Comparison of ENCODE assay signal across 8 cellular contexts in the genomic region with DNA sequence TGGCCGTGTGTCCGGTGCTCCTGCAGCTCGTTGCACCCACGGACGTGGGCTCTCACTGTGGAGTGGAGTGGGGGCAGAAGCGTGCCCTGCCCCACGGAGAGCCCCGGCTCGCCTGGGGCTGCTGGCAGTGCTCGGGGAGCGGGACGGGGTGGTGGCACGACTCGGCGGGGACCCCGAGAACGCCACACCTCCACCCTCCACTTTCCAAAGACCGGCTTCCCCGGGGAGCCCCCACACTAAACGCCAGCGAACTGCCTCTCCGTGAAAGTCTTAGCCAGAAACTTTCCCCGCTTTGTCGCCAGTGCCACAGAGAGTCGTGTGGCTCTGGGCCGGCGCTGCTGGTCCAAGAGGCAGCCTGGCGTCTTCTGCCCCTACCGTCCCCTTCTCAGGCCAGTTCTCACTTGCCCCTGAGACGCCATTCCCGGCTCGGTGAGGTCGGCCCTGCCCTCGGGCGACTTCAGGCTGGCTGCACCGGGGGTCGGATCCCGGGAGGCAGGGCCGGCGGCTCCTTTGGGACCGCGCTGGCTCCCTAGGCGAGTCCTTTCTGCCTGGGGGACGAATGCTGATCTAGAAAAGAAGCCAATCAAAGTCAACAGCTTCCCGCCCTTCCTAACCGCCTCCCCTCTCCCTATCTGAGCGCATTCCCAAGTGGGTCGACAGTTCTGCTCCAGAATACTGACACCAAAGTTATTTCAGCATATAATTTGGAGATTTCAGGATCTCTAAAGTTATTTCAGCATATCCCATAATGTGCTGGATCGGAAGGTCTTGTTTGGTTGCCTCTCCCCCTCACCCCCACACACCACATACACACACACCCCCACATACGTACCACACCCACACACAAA. TPM values are rescaled to one million over a fixed set of nuclear protein-coding genes. Genes with fewer than 3 reads are reported as not detected.
DNase-seq lines count a peak whose midpoint lies in the region; ATAC-seq and TF ChIP-seq lines count a peak whose summit lies in the region.

No MANE protein-coding gene starts in this region.

- H3K4me3 ChIP-seq in RWPE2 (ENCODE audit: severe bottlenecking): peak overlapping the region; percentile 45
- peak overlapping the region; percentile 62 to 78 (median 68) for H3K4me3 ChIP-seq in adrenal gland
- peak overlapping the region; percentile 60 to 78 for H3K4me3 ChIP-seq in right atrium auricular region

- no peaks in the 10 kb centered on the region for H3K36me3 ChIP-seq in RWPE2 (ENCODE audit: low read depth)
- no peaks in the 10 kb centered on the region for H3K36me3 ChIP-seq in adrenal gland (replicated peaks in 1 of 2)
- no peaks in the 10 kb centered on the region for H3K36me3 ChIP-seq in right atrium auricular region

- intact Hi-C loops in adrenal gland (cut with DNase I) (no loop called here), posterior vena cava (cut with DNase I) (no loop called here)

- H3K27me3 ChIP-seq in RWPE2 (ENCODE audit: insufficient read depth, poor library complexity, severe bottlenecking) (no peaks in the 10 kb centered on the region), adrenal gland (no peaks in the 10 kb centered on the region), right atrium auricular region (no peaks in the 10 kb centered on the region)

- H3K9me3 ChIP-seq in RWPE2 (ENCODE audit: severe bottlenecking): no peaks in the 10 kb centered on the region
- H3K9me3 ChIP-seq in adrenal gland (replicated peaks in 1 of 3): no peaks in the 10 kb centered on the region
- H3K9me3 ChIP-seq in right atrium auricular region: no peaks in the 10 kb centered on the region

- TF ChIP-seq CTCF in RWPE2 (IDR thresholded peaks at IDR 0.05; ENCODE audit: poor library complexity, severe bottlenecking) (no peak), adrenal gland (IDR thresholded peaks at IDR 0.05) (no peak), right atrium auricular region (IDR thresholded peaks at IDR 0.05) (no peak)

- peaks cover 22% of the 10 kb centered on the region for H3K4me1 ChIP-seq in RWPE2 (ENCODE audit: insufficient read depth, poor library complexity, severe bottlenecking)
- H3K4me1 ChIP-seq in adrenal gland (replicated peaks in 1 of 2): peaks cover 12 to 35% of the 10 kb centered on the region in 2 donors
- peaks cover 0 to 40% of the 10 kb centered on the region in 2 donors for H3K4me1 ChIP-seq in right atrium auricular region

- TF ChIP-seq POLR2A in adrenal gland (IDR thresholded peaks at IDR 0.05): peak in 1 of 2 donors; percentile 22

- H3K27ac ChIP-seq in RWPE2 (ENCODE audit: poor library complexity, severe bottlenecking) (peak overlapping the region; percentile 43), adrenal gland (peak overlapping the region; percentile 31 to 94 (median 89)), right atrium auricular region (peak overlapping the region; percentile 84 to 91)

- 1 to 11% (median 2%) methylated on average over 6 to 50 of the region's 50 CpGs for WGBS in adrenal gland, 4 donors

- ATAC-seq in GM19467 (IDR thresholded peaks at IDR 0.05; ENCODE audit: unreplicated experiment) (peak; percentile 45), HG03558 (IDR thresholded peaks at IDR 0.05; ENCODE audit: extremely low read depth, unreplicated experiment) (peak; percentile 18), RWPE2 (ENCODE audit: low read depth) (peak; percentile 56)

- DNase-seq in DMS 273 treated with DMSO at 0.1 percent for 48 hours (lab: John Stamatoyannopoulos, UW) (peak; percentile 47), RWPE2 (ENCODE audit: low spot score) (peak; percentile 52), adrenal gland (peak; percentile 34 to 73 (median 50)), right atrium auricular region (ENCODE audit: low spot score) (no peak), posterior vena cava (ENCODE audit: low spot score) (peak; percentile 85), NCI-H524 treated with DMSO at 0.1 percent for 48 hours (lab: John Stamatoyannopoulos, UW) (no peak)

RNA-seq across cellular contexts. Expression of gene SAMD13, which starts 2.6 kb away (rescaled TPM):
- total RNA-seq in adrenal gland (1 to 10 TPM; 1.3 to 6.4 (median 3.4) TPM), right atrium auricular region (1 to 10 TPM in 1 of 2 donors, under 1 TPM in 1; 0.59 to 1.1 TPM), posterior vena cava (under 1 TPM; 0.51 to 0.71 TPM)
- polyA plus RNA-seq in adrenal gland: 1 to 10 TPM; 1.0 to 5.9 (median 2.0) TPM

Comparison
In these comparisons a context has a peak if more than half of its experiments do, and no peak if none do; other contexts are left out.
1. DNase-seq: peak in DMS 273 treated with DMSO at 0.1 percent for 48 hours (single experiment), RWPE2 (single experiment), adrenal gland (7 of 7) and posterior vena cava (single experiment); none in right atrium auricular region (single experiment) and NCI-H524 treated with DMSO at 0.1 percent for 48 hours (single experiment).
2. Peak in every context shown above with its lines, with median percentiles within 50 percentile points of each other: ATAC-seq, H3K27ac ChIP-seq and H3K4me3 ChIP-seq.